13 cellular contexts compared by ENCODE assay signal in the genomic region with DNA sequence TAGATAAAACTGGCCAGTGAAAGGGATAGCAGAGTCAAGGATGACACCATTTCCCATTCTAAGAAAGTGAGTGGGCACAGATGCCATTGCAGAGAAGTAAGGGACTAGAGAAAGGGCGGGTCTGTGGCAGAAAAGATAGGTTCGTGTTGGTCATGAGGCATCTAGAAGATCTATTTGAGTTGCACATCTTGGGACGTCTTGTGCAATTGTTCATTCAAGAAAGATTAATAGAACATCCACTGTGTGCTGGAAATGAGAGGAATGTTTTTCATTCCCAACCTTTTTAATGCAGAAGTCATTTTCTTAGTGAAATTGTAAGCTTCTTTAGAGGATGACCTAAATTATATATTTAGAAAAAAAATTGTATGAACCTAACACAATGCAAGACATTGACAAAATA.
DNase-seq lines count a peak whose midpoint lies in the region; ATAC-seq and TF ChIP-seq lines count a peak whose summit lies in the region.
"Had no signal": no experiment of that assay in that cellular context is flagged by ENCODE, and none has a peak within 500 bp of the region (broad histone marks: within the 10 kb centered on the region; RNA-seq: fewer than 3 reads in every experiment).

No MANE protein-coding gene starts in this region.

- intact Hi-C loops in left ventricle myocardium inferior (cut with micrococcal nuclease) = no loop called here

- H3K4me3 Mint-ChIP-seq in activated CD8-positive, alpha-beta memory T cell treated with anti-CD3 and anti-CD28 coated beads, Interleukin-2, amount 10 ng/mL, durations not matched to agents 7 days and 5 days = no peak overlapping the region
- H3K4me3 Mint-ChIP-seq in nephron progenitor cell = no peak overlapping the region
- H3K4me3 Mint-ChIP-seq: CD8-positive, alpha-beta T cell had no signal

- H3K27ac ChIP-seq in left ventricle myocardium inferior (replicated peaks) = no peak overlapping the region
- H3K27ac ChIP-seq: C4-2B had no signal

- H3K4me1 Mint-ChIP-seq in activated CD8-positive, alpha-beta memory T cell treated with anti-CD3 and anti-CD28 coated beads, Interleukin-2, amount 10 ng/mL, durations not matched to agents 7 days and 5 days = no peaks in the 10 kb centered on the region
- peaks cover 6% of the 10 kb centered on the region for H3K4me1 Mint-ChIP-seq in nephron progenitor cell

- TF ChIP-seq CTCF in nephron progenitor cell (IDR thresholded peaks at IDR 0.05) (no peak), left ventricle myocardium inferior (IDR thresholded peaks at IDR 0.05; ENCODE audit: borderline replicate concordance) (no peak)

- no peaks in the 10 kb centered on the region for H3K4me1 ChIP-seq in left ventricle myocardium inferior
- H3K4me1 ChIP-seq: BE2C had no signal

- H3K36me3 Mint-ChIP-seq in activated CD8-positive, alpha-beta memory T cell treated with anti-CD3 and anti-CD28 coated beads, Interleukin-2, amount 10 ng/mL, durations not matched to agents 7 days and 5 days = no peaks in the 10 kb centered on the region
- H3K36me3 Mint-ChIP-seq in nephron progenitor cell (ENCODE audit: low read depth) = no peaks in the 10 kb centered on the region
- H3K36me3 Mint-ChIP-seq: CD8-positive, alpha-beta T cell had no signal

- no peak overlapping the region for H3K27ac Mint-ChIP-seq in activated CD8-positive, alpha-beta memory T cell treated with anti-CD3 and anti-CD28 coated beads, Interleukin-2, amount 10 ng/mL, durations not matched to agents 7 days and 5 days
- no peak overlapping the region for H3K27ac Mint-ChIP-seq in nephron progenitor cell
- H3K27ac Mint-ChIP-seq: CD8-positive, alpha-beta T cell had no signal

- H3K27me3 ChIP-seq in left ventricle myocardium inferior (ENCODE audit: low read depth) = no peaks in the 10 kb centered on the region
- H3K27me3 ChIP-seq: BE2C had no signal

- peak; percentile 69 for DNase-seq in COLO829 (ENCODE audit: low spot score)
- DNase-seq in RPMI7951 (ENCODE audit: low read depth) = peak; percentile 16
- DNase-seq in amniotic epithelial cell (ENCODE audit: low read depth) = peak; percentile 73
- DNase-seq in activated CD8-positive, alpha-beta memory T cell treated with anti-CD3 and anti-CD28 coated beads, Interleukin-2, amount 10 ng/mL, durations not matched to agents 7 days and 5 days = no peak
- DNase-seq in nephron progenitor cell = no peak
- no peak for DNase-seq in central memory CD4-positive, alpha-beta T cell
- no peak for DNase-seq in left ventricle myocardium inferior
- DNase-seq: BE2C; Caco-2; CD8-positive, alpha-beta T cell; DND-41 had no signal

- no peaks in the 10 kb centered on the region for H3K9me3 ChIP-seq in left ventricle myocardium inferior (replicated peaks)
- H3K9me3 ChIP-seq: BE2C, Caco-2 had no signal

- no peak for ATAC-seq in activated CD8-positive, alpha-beta memory T cell treated with anti-CD3 and anti-CD28 coated beads, Interleukin-2, amount 10 ng/mL, durations not matched to agents 7 days and 5 days
- ATAC-seq: CD8-positive, alpha-beta T cell; HCT116 had no signal

- H3K36me3 ChIP-seq in left ventricle myocardium inferior = no peaks in the 10 kb centered on the region
- H3K36me3 ChIP-seq: BE2C had no signal

- H3K9me3 Mint-ChIP-seq in activated CD8-positive, alpha-beta memory T cell treated with anti-CD3 and anti-CD28 coated beads, Interleukin-2, amount 10 ng/mL, durations not matched to agents 7 days and 5 days (ENCODE audit: low read depth) = no peaks in the 10 kb centered on the region
- H3K9me3 Mint-ChIP-seq in nephron progenitor cell = no peaks in the 10 kb centered on the region
- H3K9me3 Mint-ChIP-seq: CD8-positive, alpha-beta T cell had no signal

- no peak overlapping the region for H3K4me3 ChIP-seq in left ventricle myocardium inferior

- no peaks in the 10 kb centered on the region for H3K27me3 Mint-ChIP-seq in activated CD8-positive, alpha-beta memory T cell treated with anti-CD3 and anti-CD28 coated beads, Interleukin-2, amount 10 ng/mL, durations not matched to agents 7 days and 5 days
- peaks cover 10% of the 10 kb centered on the region for H3K27me3 Mint-ChIP-seq in nephron progenitor cell (ENCODE audit: low read depth, poor library complexity)

- CTCF ChIA-PET in activated CD8-positive, alpha-beta memory T cell treated with anti-CD3 and anti-CD28 coated beads, Interleukin-2, amount 10 ng/mL, durations not matched to agents 7 days and 5 days (lab: Charles Lee) = no interaction called here

Comparison
In these comparisons a context has a peak if more than half of its experiments do, and no peak if none do; other contexts are left out.
1. DNase-seq: peak in COLO829 (single experiment), RPMI7951 (single experiment) and amniotic epithelial cell (single experiment); none in activated CD8-positive, alpha-beta memory T cell treated with anti-CD3 and anti-CD28 coated beads, Interleukin-2, amount 10 ng/mL, durations not matched to agents 7 days and 5 days (single experiment), nephron progenitor cell (single experiment), central memory CD4-positive, alpha-beta T cell (single experiment) and left ventricle myocardium inferior (single experiment).